ENCODE assay signal across 12 cellular contexts in genomic region chr17:79011451-79012147, GRCh38. TPM values are rescaled to one million over a fixed set of nuclear protein-coding genes. Genes with fewer than 3 reads are reported as not detected.
DNase-seq lines count a peak whose midpoint lies in the region; ATAC-seq and TF ChIP-seq lines count a peak whose summit lies in the region.
"Had no signal": no experiment of that assay in that cellular context is flagged by ENCODE, and none has a peak within 500 bp of the region (broad histone marks: within the 10 kb centered on the region; RNA-seq: fewer than 3 reads in every experiment).

No MANE protein-coding gene starts in this region.

- H3K27ac Mint-ChIP-seq in CD8-positive, alpha-beta memory T cell = peak overlapping the region in 1 of 8 donors; percentile 89
- H3K27ac Mint-ChIP-seq in natural killer cell treated with Interleukin-12 subunit alpha and Interleukin-12 subunit beta and Interleukin-15 and Interleukin-18, amount 100 ng/mL, for 72 hours = peak overlapping the region; percentile 87 to 96

- peaks cover 0 to 15% (median 2%) of the 10 kb centered on the region in 3 donors for H3K36me3 Mint-ChIP-seq in CD8-positive, alpha-beta memory T cell
- peaks cover 4% of the 10 kb centered on the region for H3K36me3 Mint-ChIP-seq in natural killer cell treated with Interleukin-12 subunit alpha and Interleukin-12 subunit beta and Interleukin-15 and Interleukin-18, amount 100 ng/mL, for 72 hours
- H3K36me3 Mint-ChIP-seq: neural progenitor cell had no signal

- H3K9me3 ChIP-seq in CD8-positive, alpha-beta memory T cell (ENCODE audit: low read length) = no peaks in the 10 kb centered on the region
- H3K9me3 ChIP-seq in PC-3 (ENCODE audit: low read length) (peaks cover 30% of the 10 kb centered on the region), stomach (no peaks in the 10 kb centered on the region)

- H3K79me2 ChIP-seq in PC-3 (ENCODE audit: low read length) = peaks cover 35% of the 10 kb centered on the region

- H4K20me1 ChIP-seq in PC-3 (ENCODE audit: low read length) = peaks cover 9% of the 10 kb centered on the region; the same call in 1 of the 2 replicates

- no peaks in the 10 kb centered on the region for H3K36me3 ChIP-seq in CD8-positive, alpha-beta memory T cell (ENCODE audit: insufficient read depth, low read length)
- H3K36me3 ChIP-seq in PC-3 (ENCODE audit: low read depth, low read length) (peaks cover 7% of the 10 kb centered on the region), stomach (no peaks in the 10 kb centered on the region)
- H3K36me3 ChIP-seq: neural progenitor cell had no signal

- no peak overlapping the region for H3K4me3 ChIP-seq in CD8-positive, alpha-beta memory T cell (ENCODE audit: low read length)
- H3K4me3 ChIP-seq in PC-3 (ENCODE audit: low read length) = no peak overlapping the region
- H3K4me3 ChIP-seq in stomach = no peak overlapping the region
- H3K4me3 ChIP-seq: neural progenitor cell had no signal

- peaks cover 0 to 2% (median 0%) of the 10 kb centered on the region in 5 donors for H3K9me3 Mint-ChIP-seq in CD8-positive, alpha-beta memory T cell
- no peaks in the 10 kb centered on the region for H3K9me3 Mint-ChIP-seq in natural killer cell treated with Interleukin-12 subunit alpha and Interleukin-12 subunit beta and Interleukin-15 and Interleukin-18, amount 100 ng/mL, for 72 hours

- no peak for DNase-seq in CD8-positive, alpha-beta memory T cell
- DNase-seq in PC-3 (peak; percentile 97), epithelial cell of prostate (ENCODE audit: low read depth, low spot score) (no peak), stomach (no peak), NCI-H345 treated with DMSO at 0.1 percent for 48 hours (lab: John Stamatoyannopoulos, UW; ENCODE audit: unreplicated experiment) (no peak)
- no peak for DNase-seq in natural killer cell treated with Interleukin-12 subunit alpha and Interleukin-12 subunit beta and Interleukin-15 and Interleukin-18, amount 100 ng/mL, for 72 hours (ENCODE audit: low spot score)
- DNase-seq: anterior cingulate cortex, COR-L47, T1000 had no signal

- WGBS in stomach, 5 donors = 74 to 83% (median 80%) methylated on average over 5 of the region's 5 CpGs

- H2AFZ ChIP-seq in PC-3 (ENCODE audit: low read length) = 0 out of 2 replicates have a peak overlapping the region, but pooled peaks have one; percentile 3
- H2AFZ ChIP-seq: neural progenitor cell had no signal

- no peak overlapping the region for H3K27ac ChIP-seq in CD8-positive, alpha-beta memory T cell (ENCODE audit: low read depth, low read length)
- H3K27ac ChIP-seq in PC-3 (ENCODE audit: low read length) = peak overlapping the region; percentile 72
- H3K27ac ChIP-seq in epithelial cell of prostate = peak overlapping the region; percentile 91
- H3K27ac ChIP-seq in stomach = no peak overlapping the region
- H3K27ac ChIP-seq: neural progenitor cell had no signal

- TF ChIP-seq EP300 in stomach (IDR thresholded peaks at IDR 0.05) = no peak

- no peaks in the 10 kb centered on the region for H3F3A ChIP-seq in PC-3 (ENCODE audit: low read length, unreplicated experiment)

- H3K4me1 Mint-ChIP-seq in CD8-positive, alpha-beta memory T cell = peaks cover 29 to 41% (median 35%) of the 10 kb centered on the region in 3 donors
- peaks cover 25 to 30% of the 10 kb centered on the region in 2 donors for H3K4me1 Mint-ChIP-seq in natural killer cell treated with Interleukin-12 subunit alpha and Interleukin-12 subunit beta and Interleukin-15 and Interleukin-18, amount 100 ng/mL, for 72 hours (ENCODE audit: low read depth in 2 of 2)

- BruUV-seq in PC-3 (replicated peaks; lab: Mats Ljungman, UMichigan) = no TSS peak

- H3K4me1 ChIP-seq in CD8-positive, alpha-beta memory T cell (ENCODE audit: insufficient read depth, low read length) = peaks cover 33% of the 10 kb centered on the region
- H3K4me1 ChIP-seq in PC-3 (ENCODE audit: insufficient read depth, low read length) (peaks cover 50% of the 10 kb centered on the region), stomach (peaks cover 24 to 35% (median 33%) of the 10 kb centered on the region in 4 donors)

- intact Hi-C loops in PC-3 (cut with micrococcal nuclease) (no loop called here), stomach (cut with DNase I; ENCODE audit: low total_unique reads) (no loop called here)

- ATAC-seq in PC-3 (peak; percentile 63), GM19455 (IDR thresholded peaks at IDR 0.05; ENCODE audit: unreplicated experiment) (no peak), GM18505 (IDR thresholded peaks at IDR 0.05; ENCODE audit: unreplicated experiment) (no peak)
- ATAC-seq in natural killer cell treated with Interleukin-12 subunit alpha and Interleukin-12 subunit beta and Interleukin-15 and Interleukin-18, amount 100 ng/mL, for 72 hours = no peak

- POLR2A ChIA-PET in CD8-positive, alpha-beta memory T cell (lab: Charles Lee) = no interaction called here
- POLR2A ChIA-PET in PC-3 (lab: Charles Lee; ENCODE audit: unreplicated experiment) = interaction anchor here (0.8 kb wide), 1 partner anchor 25 kb away, joined by 5 read pairs; no protein-coding TSS in a partner anchor

- TF ChIP-seq CTCF in PC-3 (conservative IDR thresholded peaks at IDR 0.05; ENCODE audit: low read depth, low read length) = no peak
- no peak for TF ChIP-seq CTCF in stomach (IDR thresholded peaks at IDR 0.05)

- no peaks in the 10 kb centered on the region for H3K9me2 ChIP-seq in PC-3 (replicated peaks; ENCODE audit: low read length)

- CTCF ChIA-PET in CD8-positive, alpha-beta memory T cell (lab: Charles Lee) = no interaction called here
- CTCF ChIA-PET in PC-3 (lab: Charles Lee) = interaction anchor here (0.5 kb wide), 1 partner anchor 97 kb away, joined by 5 read pairs; no protein-coding TSS in a partner anchor

- peaks cover 4 to 28% of the 10 kb centered on the region in 2 donors for H3K27me3 Mint-ChIP-seq in CD8-positive, alpha-beta memory T cell
- peaks cover 4 to 7% of the 10 kb centered on the region in 2 donors for H3K27me3 Mint-ChIP-seq in natural killer cell treated with Interleukin-12 subunit alpha and Interleukin-12 subunit beta and Interleukin-15 and Interleukin-18, amount 100 ng/mL, for 72 hours

- peak overlapping the region; percentile 9; the same call in 1 of the 2 replicates for H3K4me2 ChIP-seq in PC-3 (ENCODE audit: low read length)
- H3K4me2 ChIP-seq: neural progenitor cell had no signal

- peak overlapping the region in 5 of 7 donors; percentile 90 to 96 (median 91) for H3K4me3 Mint-ChIP-seq in CD8-positive, alpha-beta memory T cell
- H3K4me3 Mint-ChIP-seq in natural killer cell treated with Interleukin-12 subunit alpha and Interleukin-12 subunit beta and Interleukin-15 and Interleukin-18, amount 100 ng/mL, for 72 hours = peak overlapping the region; percentile 94

- peak overlapping the region; percentile 19; the same call in 1 of the 2 replicates for H3K9ac ChIP-seq in PC-3 (ENCODE audit: low read length)
- H3K9ac ChIP-seq: neural progenitor cell had no signal

- TF ChIP-seq POLR2A in stomach (IDR thresholded peaks at IDR 0.05) (no peak), GM18505 (IDR thresholded peaks at IDR 0.05; ENCODE audit: borderline replicate concordance, extremely low read depth, insufficient read depth, insufficient read length) (no peak)

- no peaks in the 10 kb centered on the region for H3K27me3 ChIP-seq in CD8-positive, alpha-beta memory T cell (ENCODE audit: insufficient read depth, low read length, poor library complexity, severe bottlenecking)
- H3K27me3 ChIP-seq in PC-3 (ENCODE audit: low read length) = no peaks in the 10 kb centered on the region
- H3K27me3 ChIP-seq in stomach = no peaks in the 10 kb centered on the region
- H3K27me3 ChIP-seq: neural progenitor cell had no signal

RNA-seq across cellular contexts. Expression of gene CANT1, which starts 2.0 kb away (rescaled TPM):
- total RNA-seq in CD8-positive, alpha-beta memory T cell = 10 to 100 TPM; 45.5 to 47.3 TPM
- polyA plus RNA-seq in CD8-positive, alpha-beta memory T cell = 13.4 TPM
- total RNA-seq in PC-3 (2014; rRNA removed) (191 and 220 TPM in 2 replicates), stomach (100 to 1,000 TPM in 1 of 5 donors, 10 to 100 TPM in 4; 31.2 to 151 (median 70.1) TPM)
- 10 to 100 TPM; 65.7 to 72.3 TPM for total RNA-seq in natural killer cell treated with Interleukin-12 subunit alpha and Interleukin-12 subunit beta and Interleukin-15 and Interleukin-18, amount 100 ng/mL, for 72 hours
- polyA plus RNA-seq in stomach = 10 to 100 TPM; 16.6 to 20.9 (median 18.1) TPM

RNA-seq across cellular contexts. Expression of gene C1QTNF1, which starts 12.4 kb away (rescaled TPM):
- under 1 TPM in 1 of 2 experiments, not detected in 1; 0.22 TPM for total RNA-seq in CD8-positive, alpha-beta memory T cell
- polyA plus RNA-seq in CD8-positive, alpha-beta memory T cell = not detected
- total RNA-seq in PC-3 (2014; rRNA removed) = 18.6 and 21.0 TPM in 2 replicates
- not detected for total RNA-seq in natural killer cell treated with Interleukin-12 subunit alpha and Interleukin-12 subunit beta and Interleukin-15 and Interleukin-18, amount 100 ng/mL, for 72 hours
- total RNA-seq in stomach = 10 to 100 TPM in 3 of 5 donors, 1 to 10 TPM in 2; 6.4 to 20.3 (median 10.1) TPM
- 10 to 100 TPM in 2 of 3 donors, 1 to 10 TPM in 1; 2.9 to 18.2 (median 15.3) TPM for polyA plus RNA-seq in stomach

RNA-seq across cellular contexts. Expression of gene LGALS3BP, which starts 31.9 kb away (rescaled TPM):
- 1 to 10 TPM; 8.6 to 9.1 TPM for total RNA-seq in CD8-positive, alpha-beta memory T cell
- 23.1 TPM for polyA plus RNA-seq in CD8-positive, alpha-beta memory T cell
- 72.4 and 121 TPM in 2 replicates for total RNA-seq in PC-3 (2014; rRNA removed)
- 1 to 10 TPM; 3.4 to 6.7 TPM for total RNA-seq in natural killer cell treated with Interleukin-12 subunit alpha and Interleukin-12 subunit beta and Interleukin-15 and Interleukin-18, amount 100 ng/mL, for 72 hours
- 100 to 1,000 TPM in 4 of 5 donors, 10 to 100 TPM in 1; 94.5 to 625 (median 434) TPM for total RNA-seq in stomach
- 100 to 1,000 TPM in 2 of 3 donors, 10 to 100 TPM in 1; 63.4 to 212 (median 172) TPM for polyA plus RNA-seq in stomach

Comparison
In these comparisons a context has a peak if more than half of its experiments do, and no peak if none do; other contexts are left out.
1. H3K27ac ChIP-seq: peak in PC-3 (single experiment) and epithelial cell of prostate (single experiment); none in CD8-positive, alpha-beta memory T cell (single experiment) and stomach (0 of 5).
2. RNA of gene C1QTNF1, which starts 12.4 kb away (total RNA-seq): 18.6 to 21.0 TPM in PC-3 and 6.4 to 20.3 TPM in stomach; 0.22 TPM in CD8-positive, alpha-beta memory T cell and not detected in natural killer cell treated with Interleukin-12 subunit alpha and Interleukin-12 subunit beta and Interleukin-15 and Interleukin-18, amount 100 ng/mL, for 72 hours; every median in the first group is over 4 times any median in the second.